ENCODE assay signal across 19 cellular contexts in the genomic region with DNA sequence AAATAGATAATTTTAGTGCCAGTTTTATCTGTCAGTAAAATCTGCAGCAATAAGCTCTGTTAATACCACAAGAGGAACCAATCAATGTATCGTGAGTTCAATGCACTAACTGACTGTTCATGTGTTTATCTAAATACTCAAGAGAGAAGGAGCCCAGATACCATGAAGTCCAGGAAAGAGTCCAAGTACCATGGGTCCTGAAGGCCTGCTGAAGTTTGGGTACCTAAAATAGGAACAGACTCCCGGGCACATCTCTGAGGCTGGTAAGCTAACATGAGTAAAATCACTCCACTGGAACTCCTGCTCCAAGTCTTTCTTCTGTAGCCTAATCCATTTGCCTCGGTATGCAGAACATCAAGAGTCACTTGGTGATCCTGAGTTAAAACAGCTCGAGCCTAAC.
DNase-seq lines count a peak whose midpoint lies in the region; ATAC-seq, FAIRE-seq and TF ChIP-seq lines count a peak whose summit lies in the region.
"Had no signal": no experiment of that assay in that cellular context is flagged by ENCODE, and none has a peak within 500 bp of the region (broad histone marks: within the 10 kb centered on the region; RNA-seq: fewer than 3 reads in every experiment).

No MANE protein-coding gene starts in this region.

- ATAC-seq in activated B cell treated with CpG ODN at 0.5 μM for 24 hours (ENCODE audit: low read depth) = no peak
- no peak for ATAC-seq in stimulated activated memory B cell treated with anti-CD40 and anti-IgM and Interleukin-4, amounts not matched to agents 10 μg/mL and 1 μg/mL and 100 μg/mL, for 72 hours
- ATAC-seq: HCT116, K562 had no signal

- H3K4me1 ChIP-seq in MM.1S (ENCODE audit: low read length) (peaks cover 9% of the 10 kb centered on the region; the same call in 1 of the 2 replicates), esophagus muscularis mucosa (no peaks in the 10 kb centered on the region), prostate gland (replicated peaks) (no peaks in the 10 kb centered on the region)
- H3K4me1 ChIP-seq: BE2C had no signal

- POLR2A ChIA-PET in activated B cell treated with CpG ODN at 0.5 μM for 24 hours (lab: Charles Lee) = interaction anchor here (1.1 to 2.2 kb wide), 2 partner anchors 57 to 71 kb away, joined by 5 to 15 read pairs; no protein-coding TSS in a partner anchor

- CTCF ChIA-PET in activated B cell treated with CpG ODN at 0.5 μM for 24 hours (lab: Charles Lee) = interaction anchor here (0.8 to 1.5 kb wide), 3 partner anchors 9 to 33 kb away, joined by 3 to 5 read pairs (median 4); no protein-coding TSS in a partner anchor

- no peak overlapping the region for H2AFZ ChIP-seq in MM.1S (ENCODE audit: low read length)

- TF ChIP-seq POLR2A in esophagus muscularis mucosa (IDR thresholded peaks at IDR 0.05; ENCODE audit: low read depth) (no peak), prostate gland (IDR thresholded peaks at IDR 0.05) (no peak)

- no peak for FAIRE-seq in urothelium cell line (lab: Jason Lieb, UNC)
- FAIRE-seq: K562 had no signal

- H3K9me3 ChIP-seq in MM.1S (replicated peaks; ENCODE audit: insufficient read depth, low read length) = no peaks in the 10 kb centered on the region
- H3K9me3 ChIP-seq in esophagus muscularis mucosa = no peaks in the 10 kb centered on the region
- no peaks in the 10 kb centered on the region for H3K9me3 ChIP-seq in prostate gland
- H3K9me3 ChIP-seq: BE2C had no signal

- H3K9me2 ChIP-seq in MM.1S (replicated peaks; ENCODE audit: insufficient read depth, low read length) = no peaks in the 10 kb centered on the region

- no peak for TF ChIP-seq EP300 in esophagus muscularis mucosa (IDR thresholded peaks at IDR 0.05)

- H4K20me1 ChIP-seq in MM.1S (ENCODE audit: insufficient read depth, low read length) = no peaks in the 10 kb centered on the region

- H3K36me3 ChIP-seq in MM.1S (replicated peaks; ENCODE audit: insufficient read depth, low read length) (no peaks in the 10 kb centered on the region), esophagus muscularis mucosa (no peaks in the 10 kb centered on the region), prostate gland (no peaks in the 10 kb centered on the region)
- H3K36me3 ChIP-seq: BE2C had no signal

- peaks cover 25% of the 10 kb centered on the region for H3K9me3 Mint-ChIP-seq in activated B cell treated with CpG ODN at 0.5 μM for 24 hours
- peaks cover 18% of the 10 kb centered on the region for H3K9me3 Mint-ChIP-seq in stimulated activated memory B cell treated with anti-CD40 and anti-IgM and Interleukin-4, amounts not matched to agents 10 μg/mL and 1 μg/mL and 100 μg/mL, for 72 hours

- H3K4me3 ChIP-seq in MM.1S (ENCODE audit: low read length) = no peak overlapping the region
- H3K4me3 ChIP-seq in esophagus muscularis mucosa = no peak overlapping the region
- H3K4me3 ChIP-seq in prostate gland = no peak overlapping the region
- H3K4me3 ChIP-seq: K562 had no signal

- WGBS in esophagus muscularis mucosa = 89% methylated on average over 4 of the region's 4 CpGs
- 75% methylated on average over 4 of the region's 4 CpGs for WGBS in prostate gland

- intact Hi-C loops in activated B cell treated with CpG ODN at 0.5 μM for 24 hours (cut with micrococcal nuclease) (loop anchor here (10.0 kb wide), 1 partner anchor 1168 kb away; the partner anchor contains the start of genes AP4S1 and STRN3), esophagus muscularis mucosa (cut with DNase I) (no loop called here), prostate gland (cut with DNase I) (no loop called here)

- 0 out of 2 replicates have a peak, but pooled peaks cover 2% of the 10 kb centered on the region for H3K79me2 ChIP-seq in MM.1S (ENCODE audit: low read length)

- H3K9ac ChIP-seq in MM.1S (ENCODE audit: low read length) = no peak overlapping the region

- H3K27me3 Mint-ChIP-seq in activated B cell treated with CpG ODN at 0.5 μM for 24 hours = no peaks in the 10 kb centered on the region
- no peaks in the 10 kb centered on the region for H3K27me3 Mint-ChIP-seq in stimulated activated memory B cell treated with anti-CD40 and anti-IgM and Interleukin-4, amounts not matched to agents 10 μg/mL and 1 μg/mL and 100 μg/mL, for 72 hours
- H3K27me3 Mint-ChIP-seq: CD4-positive, alpha-beta memory T cell had no signal

- peak overlapping the region; percentile 80 for H3K4me3 Mint-ChIP-seq in activated B cell treated with CpG ODN at 0.5 μM for 24 hours
- H3K4me3 Mint-ChIP-seq in stimulated activated memory B cell treated with anti-CD40 and anti-IgM and Interleukin-4, amounts not matched to agents 10 μg/mL and 1 μg/mL and 100 μg/mL, for 72 hours = no peak overlapping the region
- H3K4me3 Mint-ChIP-seq: CD4-positive, alpha-beta memory T cell; HFFc6 had no signal

- peaks cover 5% of the 10 kb centered on the region for H3K36me3 Mint-ChIP-seq in activated B cell treated with CpG ODN at 0.5 μM for 24 hours (ENCODE audit: low read depth)
- peaks cover 6% of the 10 kb centered on the region for H3K36me3 Mint-ChIP-seq in stimulated activated memory B cell treated with anti-CD40 and anti-IgM and Interleukin-4, amounts not matched to agents 10 μg/mL and 1 μg/mL and 100 μg/mL, for 72 hours
- H3K36me3 Mint-ChIP-seq: CD4-positive, alpha-beta memory T cell had no signal

- peaks cover 40% of the 10 kb centered on the region for H3K4me1 Mint-ChIP-seq in activated B cell treated with CpG ODN at 0.5 μM for 24 hours
- peaks cover 25% of the 10 kb centered on the region for H3K4me1 Mint-ChIP-seq in stimulated activated memory B cell treated with anti-CD40 and anti-IgM and Interleukin-4, amounts not matched to agents 10 μg/mL and 1 μg/mL and 100 μg/mL, for 72 hours
- H3K4me1 Mint-ChIP-seq: CD4-positive, alpha-beta memory T cell had no signal

- H3F3A ChIP-seq in MM.1S (ENCODE audit: insufficient read depth, low read length) = peaks cover 5% of the 10 kb centered on the region; the same call in 1 of the 2 replicates

- DNase-seq in MM.1S = no peak
- DNase-seq in activated B cell treated with CpG ODN at 0.5 μM for 24 hours = no peak
- no peak for DNase-seq in esophagus muscularis mucosa (ENCODE audit: extremely low spot score)
- DNase-seq in urothelium cell line (ENCODE audit: low spot score) = no peak
- no peak for DNase-seq in COLO668 (lab: John Stamatoyannopoulos, UW; ENCODE audit: unreplicated experiment)
- no peak for DNase-seq in prostate gland (ENCODE audit: low spot score)
- DNase-seq: BE2C; C1 segment of cervical spinal cord; Calu3; CD4-positive, alpha-beta memory T cell; DMS79 treated with DMSO at 0.1 percent for 48 hours; GF-D8; GOT3; H7; HFFc6 had no signal

- peak overlapping the region; percentile 26; the same call in 1 of the 2 replicates for H3K27ac ChIP-seq in C4-2B
- H3K27ac ChIP-seq in MM.1S (ENCODE audit: low read length) = no peak overlapping the region
- no peak overlapping the region for H3K27ac ChIP-seq in esophagus muscularis mucosa (replicated peaks in 1 of 4)
- H3K27ac ChIP-seq in prostate gland = no peak overlapping the region

- H3K27me3 ChIP-seq in MM.1S (replicated peaks; ENCODE audit: insufficient read depth, low read length) = no peaks in the 10 kb centered on the region
- no peaks in the 10 kb centered on the region for H3K27me3 ChIP-seq in esophagus muscularis mucosa
- no peaks in the 10 kb centered on the region for H3K27me3 ChIP-seq in prostate gland (replicated peaks; ENCODE audit: insufficient read depth)
- H3K27me3 ChIP-seq: BE2C had no signal

- TF ChIP-seq CTCF in C4-2B (conservative IDR thresholded peaks at IDR 0.05) = no peak
- TF ChIP-seq CTCF in MM.1S (IDR thresholded peaks at IDR 0.05; ENCODE audit: low read length) = no peak
- no peak for TF ChIP-seq CTCF in activated B cell treated with CpG ODN at 0.5 μM for 24 hours (IDR thresholded peaks at IDR 0.05)
- TF ChIP-seq CTCF in esophagus muscularis mucosa (IDR thresholded peaks at IDR 0.05) = no peak
- no peak for TF ChIP-seq CTCF in prostate gland (IDR thresholded peaks at IDR 0.05)

- peak overlapping the region; percentile 98 for H3K27ac Mint-ChIP-seq in activated B cell treated with CpG ODN at 0.5 μM for 24 hours
- peak overlapping the region; percentile 92 for H3K27ac Mint-ChIP-seq in stimulated activated memory B cell treated with anti-CD40 and anti-IgM and Interleukin-4, amounts not matched to agents 10 μg/mL and 1 μg/mL and 100 μg/mL, for 72 hours
- H3K27ac Mint-ChIP-seq: CD4-positive, alpha-beta memory T cell; HFFc6 had no signal

- peak overlapping the region; percentile 65; the same call in 1 of the 2 replicates for H3K4me2 ChIP-seq in MM.1S (ENCODE audit: low read depth, low read length)
